1 cellular context compared by ENCODE assay signal in the genomic region with DNA sequence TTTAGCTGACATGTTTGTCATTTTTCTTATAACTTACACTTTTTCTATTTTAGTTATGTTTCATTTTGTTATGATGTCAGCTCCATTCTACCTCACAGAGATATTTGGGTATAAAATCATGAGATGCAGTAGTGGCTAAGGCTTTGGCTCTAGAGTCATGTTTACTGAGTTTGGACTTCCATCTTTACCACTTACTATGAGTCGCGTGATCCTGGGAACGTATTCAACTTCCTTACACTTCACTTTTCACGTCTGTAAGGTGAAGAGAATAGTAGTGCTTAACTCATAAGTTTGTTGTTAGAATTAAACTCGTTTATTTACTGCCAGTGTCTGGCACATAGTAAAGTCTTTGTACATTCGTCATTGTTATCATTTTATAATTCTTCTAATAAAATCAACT.
TF ChIP-seq lines count a peak whose summit lies in the region.

No MANE protein-coding gene starts in this region.

TF ChIP-seq in endothelial cell of umbilical vein, 7 proteins besides CTCF, POLR2A, EP300 and RAD21 (continued from another document):
- TF ChIP-seq EZH2 (IDR thresholded peaks at IDR 0.05; ENCODE audit: borderline replicate concordance, low read depth, low read length, severe bottlenecking), result no peak
- no peak for TF ChIP-seq FOS (IDR thresholded peaks at IDR 0.05; ENCODE audit: borderline replicate concordance, insufficient read depth, low read length)
- TF ChIP-seq, protein P1, sequence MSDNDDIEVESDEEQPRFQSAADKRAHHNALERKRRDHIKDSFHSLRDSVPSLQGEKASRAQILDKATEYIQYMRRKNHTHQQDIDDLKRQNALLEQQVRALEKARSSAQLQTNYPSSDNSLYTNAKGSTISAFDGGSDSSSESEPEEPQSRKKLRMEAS (IDR thresholded peaks at IDR 0.05; ENCODE audit: insufficient read depth, insufficient read length), result no peak
- TF ChIP-seq POLR2AphosphoS5 (IDR thresholded peaks at IDR 0.05; ENCODE audit: insufficient read depth, low read depth, low read length), result no peak
TF ChIP-seq in endothelial cell of umbilical vein: peak in this region for 0.
